ENCODE assay signal across 24 cellular contexts in genomic region chr1:1243807-1244191, GRCh38. TPM values are rescaled to one million over a fixed set of nuclear protein-coding genes. Genes with fewer than 3 reads are reported as not detected.
DNase-seq lines count a peak whose midpoint lies in the region; ATAC-seq, FAIRE-seq and TF ChIP-seq lines count a peak whose summit lies in the region.
"Had no signal": no experiment of that assay in that cellular context is flagged by ENCODE, and none has a peak within 500 bp of the region (broad histone marks: within the 10 kb centered on the region; RNA-seq: fewer than 3 reads in every experiment).

No MANE protein-coding gene starts in this region.

- H3K14ac ChIP-seq in H1 (ENCODE audit: insufficient read length): no peak overlapping the region

- peak; percentile 54 for DNase-seq in DMS 273 (lab: John Stamatoyannopoulos, UW; ENCODE audit: unreplicated experiment)
- DNase-seq in DMS 273 treated with DMSO at 0.1 percent for 48 hours (lab: John Stamatoyannopoulos, UW): no peak
- DNase-seq in H1 (ENCODE audit: low read depth in 1 of 2, low spot score in 2 of 2): no peak
- no peak for DNase-seq in psoas muscle
- no peak for DNase-seq in brain microvascular endothelial cell
- no peak for DNase-seq in COLO829 (ENCODE audit: low spot score)
- DNase-seq: activated CD4-positive, alpha-beta T cell treated with anti-CD3 and anti-CD28 coated beads, Interleukin-2, amount 50 U/mL, for 1 hour; activated CD8-positive, alpha-beta memory T cell treated with anti-CD3 and anti-CD28 coated beads, Interleukin-2, amount 50 U/mL, for 48 hours; activated gamma-delta T cell; cortex of kidney; EL; HCEC 1CT; head of caudate nucleus; immature natural killer cell; NCI-H187; SIG-M5; stimulated activated CD4-positive, alpha-beta T cell treated with anti-CD3 and anti-CD28 coated beads, Interleukin-12 subunit alpha, Interleukin-12 subunit beta, amount 100 ng/mL, for 4 hours; T-helper 17 cell; uterus; WERI-Rb-1 had no signal

- no peak overlapping the region for H3K9ac ChIP-seq in H1 (replicated peaks in 1 of 4; ENCODE audit: extremely low read depth in 1 of 4, low read depth in 3 of 4, low read length in 3 of 4)

- H2AK5ac ChIP-seq in H1 (ENCODE audit: low read depth, low read length): no peak overlapping the region

- in situ Hi-C loops in brain microvascular endothelial cell (cut with HindIII; ENCODE audit: low pct_ligation_motif_present, low sequenced_read_pairs): no loop called here

- H3K18ac ChIP-seq in H1 (ENCODE audit: extremely low read depth, low read length): no peak overlapping the region

- H3K36me3 ChIP-seq in H1 (ENCODE audit: control insufficient read depth in 2 of 4, insufficient read depth in 4 of 4, low read length in 3 of 4) (no peaks in the 10 kb centered on the region), psoas muscle (ENCODE audit: insufficient read depth in 1 of 2, low read depth in 1 of 2) (no peaks in the 10 kb centered on the region), brain microvascular endothelial cell (replicated peaks) (no peaks in the 10 kb centered on the region)
- H3K36me3 ChIP-seq: neutrophil, uterus, WERI-Rb-1 had no signal

- H3K23ac ChIP-seq in H1 (ENCODE audit: insufficient read length): no peak overlapping the region

- no peak overlapping the region for H2BK120ac ChIP-seq in H1 (replicated peaks; ENCODE audit: low read depth, low read length)

- H3K4me3 ChIP-seq in H1 (ENCODE audit: extremely low read depth in 1 of 4, insufficient read depth in 2 of 4, low read depth in 3 of 4, low read length in 4 of 4) (no peak overlapping the region), psoas muscle (peak overlapping the region; percentile 44), brain microvascular endothelial cell (ENCODE audit: low read depth, low read length) (no peak overlapping the region)
- H3K4me3 ChIP-seq: uterus had no signal

- no peak for ATAC-seq in psoas muscle
- ATAC-seq: T-helper 17 cell had no signal

- TF ChIP-seq RAD21 in H1 (IDR thresholded peaks at IDR 0.05 in 1 of 2, conservative IDR thresholded peaks at IDR 0.05 in 1 of 2; ENCODE audit: low read depth in 2 of 2, low read length in 2 of 2): no peak

- no peak for FAIRE-seq in H1 (lab: Jason Lieb, UNC)

- no peak overlapping the region for H3K4me2 ChIP-seq in H1 (ENCODE audit: insufficient read depth in 1 of 2, low read depth in 2 of 2, low read length in 2 of 2)

- CTCF ChIA-PET in H1 (lab: Charles Lee; ENCODE audit: partially characterized antibody): interaction anchor here (0.8 to 1.1 kb wide), 3 partner anchors 9 to 122 kb away, joined by 3 to 5 read pairs (median 3); no protein-coding TSS in a partner anchor

- no peak overlapping the region for H2BK5ac ChIP-seq in H1 (ENCODE audit: low read depth, low read length)

- peaks cover 0 to 10% (median 1%) of the 10 kb centered on the region in 4 experiments; a peak in 5 of 7 replicates for H3K4me1 ChIP-seq in H1 (replicated peaks in 1 of 4; ENCODE audit: control insufficient read depth in 3 of 4, insufficient read depth in 4 of 4, low read length in 3 of 4)
- no peaks in the 10 kb centered on the region for H3K4me1 ChIP-seq in psoas muscle

- H3K23me2 ChIP-seq in H1 (ENCODE audit: low read depth, low read length): no peaks in the 10 kb centered on the region; the same call in 1 of the 2 replicates

- 91% methylated on average over 17 of the region's 23 CpGs; no CpG with 5 or more reads in 1 of the 2 experiments for WGBS in H1 (ENCODE audit: extremely low coverage in 1 of 2, insufficient coverage in 1 of 2, insufficient read length in 1 of 2, insufficient replicate concordance in 2 of 2, low coverage in 1 of 2, low lambda C conversion rate in 2 of 2, missing lambda C conversion rate in 1 of 2), 2 experiments
- WGBS in psoas muscle, 3 donors: 47 to 55% (median 53%) methylated on average over 22 to 23 of the region's 23 CpGs

- H3K27me3 ChIP-seq in H1 (replicated peaks in 1 of 4; ENCODE audit: control insufficient read depth in 3 of 4, extremely low read depth in 1 of 4, insufficient read depth in 3 of 4, low read length in 3 of 4): peaks cover 2 to 19% (median 11%) of the 10 kb centered on the region in 4 experiments; a peak in 6 of 7 replicates
- peaks cover 0 to 33% (median 23%) of the 10 kb centered on the region in 3 donors for H3K27me3 ChIP-seq in psoas muscle (ENCODE audit: insufficient read depth in 3 of 3, low read length in 2 of 3)
- no peaks in the 10 kb centered on the region for H3K27me3 ChIP-seq in brain microvascular endothelial cell (replicated peaks)

- H3K79me2 ChIP-seq in H1 (ENCODE audit: control insufficient read depth in 1 of 2, insufficient read depth in 2 of 2, low read length in 2 of 2): no peaks in the 10 kb centered on the region; a peak in 1 of 4 replicates

- H3K56ac ChIP-seq in H1 (replicated peaks; ENCODE audit: insufficient read length, low read depth, low read length): no peak overlapping the region

- intact Hi-C loops in psoas muscle (cut with DNase I): no loop called here

- TF ChIP-seq CTCF in H1 (IDR thresholded peaks at IDR 0.05; ENCODE audit: control extremely low read depth in 1 of 3, insufficient read depth in 1 of 3, low read depth in 1 of 3, low read length in 3 of 3) (no peak), psoas muscle (IDR thresholded peaks at IDR 0.05) (no peak), brain microvascular endothelial cell (IDR thresholded peaks at IDR 0.05; ENCODE audit: low read depth, low read length, missing control alignments) (no peak)

- no peak overlapping the region for H2BK12ac ChIP-seq in H1 (ENCODE audit: low read depth, low read length)

- no peak overlapping the region for H2AFZ ChIP-seq in H1 (ENCODE audit: low read length)

- H4K20me1 ChIP-seq in H1 (replicated peaks in 1 of 2; ENCODE audit: control insufficient read depth in 1 of 2, insufficient read depth in 2 of 2, low read length in 2 of 2): peaks cover 4 to 9% of the 10 kb centered on the region in 2 experiments

- no peak overlapping the region for H2BK15ac ChIP-seq in H1 (ENCODE audit: low read length)

- no peaks in the 10 kb centered on the region for H3K9me3 ChIP-seq in H1 (ENCODE audit: insufficient read depth in 2 of 2, low read depth in 1 of 2, low read length in 1 of 2)
- no peaks in the 10 kb centered on the region for H3K9me3 ChIP-seq in psoas muscle
- H3K9me3 ChIP-seq: neutrophil, uterus had no signal

- no peaks in the 10 kb centered on the region for H3K79me1 ChIP-seq in H1 (ENCODE audit: low read depth, low read length)

- H4K8ac ChIP-seq in H1 (ENCODE audit: extremely low read depth, insufficient read depth, low read length): peak overlapping the region; percentile 25; the same call in 1 of the 2 replicates

- no peak overlapping the region for H4K91ac ChIP-seq in H1 (replicated peaks; ENCODE audit: insufficient read length, low read length)

- H4K5ac ChIP-seq in H1 (ENCODE audit: insufficient read length, low read depth, low read length): no peak overlapping the region

- POLR2A ChIA-PET in H1 (lab: Charles Lee; ENCODE audit: partially characterized antibody): interaction anchor here (0.8 kb wide), 1 partner anchor 212 kb away, joined by 3 read pairs; no protein-coding TSS in a partner anchor

- no peak overlapping the region for H3K27ac ChIP-seq in H1 (ENCODE audit: low read depth, low read length)
- H3K27ac ChIP-seq in psoas muscle: no peak overlapping the region
- no peak overlapping the region for H3K27ac ChIP-seq in brain microvascular endothelial cell
- H3K27ac ChIP-seq: 22Rv1, neutrophil, uterus, WERI-Rb-1 had no signal

- no peak overlapping the region for H2BK20ac ChIP-seq in H1 (ENCODE audit: low read length)

- no peak for TF ChIP-seq EP300 in H1 (IDR thresholded peaks at IDR 0.05; ENCODE audit: borderline replicate concordance in 1 of 2, low read depth in 2 of 2, low read length in 2 of 2)

- TF ChIP-seq POLR2A in H1 (IDR thresholded peaks at IDR 0.05; ENCODE audit: control extremely low read depth in 1 of 2, low read depth in 2 of 2, low read length in 2 of 2): no peak

- no peak overlapping the region for H3K4ac ChIP-seq in H1 (replicated peaks; ENCODE audit: insufficient read length, low read depth, low read length)

RNA-seq across cellular contexts. Expression of gene C1QTNF12, which starts 2.7 kb away (rescaled TPM):
- 3.7 and 4.9 TPM in 2 replicates for total RNA-seq in H1 (2021; fragmentation: NEBNext Ultra II Directional; extraction: Animal tissue kit (Norgen Biotek cat#: 25700))
- polyA plus RNA-seq in H1 (2011; rRNA removed) (2.1 and 4.8 TPM in 2 replicates), psoas muscle (under 1 TPM; 0.13 to 0.98 (median 0.36) TPM)
- polyA plus RNA-seq in H1 (2011; cell fraction: cytosol; rRNA removed): 1.6 TPM
- 19.7 TPM for polyA plus RNA-seq in H1 (2011; cell fraction: nucleus; rRNA removed)
- polyA plus RNA-seq in H1 (2012, experiment 1 of 2): 2.3 to 5.1 TPM (median 3.6 TPM) in 4 replicates
- polyA plus RNA-seq in H1 (2012, experiment 2 of 2): 2.6 TPM
- 3.7 TPM for polyA plus RNA-seq in H1 (2013, experiment 1 of 2)
- 3.6 TPM for polyA plus RNA-seq in H1 (2013, experiment 2 of 2)
- polyA minus RNA-seq in H1 (2011; rRNA and poly(A)+ RNA removed): not detected in 2 replicates
- 2.5 TPM for polyA minus RNA-seq in H1 (2011; cell fraction: cytosol; rRNA and poly(A)+ RNA removed)
- 3.3 TPM for polyA minus RNA-seq in H1 (2011; cell fraction: nucleus; rRNA and poly(A)+ RNA removed)
- 1 to 10 TPM in 2 of 4 donors, under 1 TPM in 2; 0.75 to 1.4 (median 1.0) TPM for total RNA-seq in psoas muscle
- total RNA-seq: liver had no signal
- polyA plus RNA-seq: immature natural killer cell had no signal

RNA-seq across cellular contexts. Expression of gene B3GALT6, which starts 11.8 kb away (rescaled TPM):
- 18.2 and 18.4 TPM in 2 replicates for total RNA-seq in H1 (2021; fragmentation: NEBNext Ultra II Directional; extraction: Animal tissue kit (Norgen Biotek cat#: 25700))
- polyA plus RNA-seq in H1 (2011; rRNA removed) (20.4 and 23.1 TPM in 2 replicates), psoas muscle (10 to 100 TPM in 2 of 3 donors, 1 to 10 TPM in 1; 7.7 to 30.3 (median 15.6) TPM)
- polyA plus RNA-seq in H1 (2011; cell fraction: cytosol; rRNA removed): 15.3 TPM
- polyA plus RNA-seq in H1 (2011; cell fraction: nucleus; rRNA removed): 17.2 TPM
- polyA plus RNA-seq in H1 (2012, experiment 1 of 2): 10.3 to 13.2 TPM (median 12.4 TPM) in 4 replicates
- polyA plus RNA-seq in H1 (2012, experiment 2 of 2): 14.7 TPM
- 14.0 TPM for polyA plus RNA-seq in H1 (2013, experiment 1 of 2)
- polyA plus RNA-seq in H1 (2013, experiment 2 of 2): 13.4 TPM
- polyA minus RNA-seq in H1 (2011; rRNA and poly(A)+ RNA removed): 3.6 and 5.1 TPM in 2 replicates
- polyA minus RNA-seq in H1 (2011; cell fraction: cytosol; rRNA and poly(A)+ RNA removed): 11.4 TPM
- 18.1 TPM for polyA minus RNA-seq in H1 (2011; cell fraction: nucleus; rRNA and poly(A)+ RNA removed)
- 10 to 100 TPM in 3 of 4 donors, 1 to 10 TPM in 1; 8.9 to 13.7 (median 11.1) TPM for total RNA-seq in psoas muscle

RNA-seq across cellular contexts. Expression of gene SDF4, which starts 12.0 kb away (rescaled TPM):
- total RNA-seq in H1 (2021; fragmentation: NEBNext Ultra II Directional; extraction: Animal tissue kit (Norgen Biotek cat#: 25700)): 72.2 and 75.6 TPM in 2 replicates
- 45.5 and 69.8 TPM in 2 replicates for polyA plus RNA-seq in H1 (2011; rRNA removed)
- polyA plus RNA-seq in H1 (2011; cell fraction: cytosol; rRNA removed): 62.5 TPM
- polyA plus RNA-seq in H1 (2011; cell fraction: nucleus; rRNA removed): 89.3 TPM
- polyA plus RNA-seq in H1 (2012, experiment 1 of 2): 63.1 to 79.8 TPM (median 77.9 TPM) in 4 replicates
- 55.0 TPM for polyA plus RNA-seq in H1 (2012, experiment 2 of 2)
- polyA plus RNA-seq in H1 (2013, experiment 1 of 2): 110 TPM
- polyA plus RNA-seq in H1 (2013, experiment 2 of 2): 117 TPM
- 13.2 and 16.8 TPM in 2 replicates for polyA minus RNA-seq in H1 (2011; rRNA and poly(A)+ RNA removed)
- polyA minus RNA-seq in H1 (2011; cell fraction: cytosol; rRNA and poly(A)+ RNA removed): 32.2 TPM
- 39.2 TPM for polyA minus RNA-seq in H1 (2011; cell fraction: nucleus; rRNA and poly(A)+ RNA removed)
- 100 to 1,000 TPM in 1 of 4 donors, 10 to 100 TPM in 3; 70.6 to 109 (median 82.5) TPM for total RNA-seq in psoas muscle
- polyA plus RNA-seq in psoas muscle: 100 to 1,000 TPM in 2 of 3 donors, 10 to 100 TPM in 1; 67.5 to 129 (median 108) TPM

RNA-seq across cellular contexts. Expression of gene TNFRSF4, which starts 29.8 kb away (rescaled TPM):
- total RNA-seq in H1 (2021; fragmentation: NEBNext Ultra II Directional; extraction: Animal tissue kit (Norgen Biotek cat#: 25700)): not detected in 2 replicates
- polyA plus RNA-seq in H1 (2011; rRNA removed) (0.06 TPM in 1 of 2 replicates, not detected in the other), psoas muscle (1 to 10 TPM; 1.7 to 3.8 (median 2.6) TPM)
- 0.14 TPM for polyA plus RNA-seq in H1 (2011; cell fraction: cytosol; rRNA removed)
- polyA plus RNA-seq in H1 (2011; cell fraction: nucleus; rRNA removed): 0.19 TPM
- not detected in 4 replicates for polyA plus RNA-seq in H1 (2012, experiment 1 of 2)
- polyA plus RNA-seq in H1 (2012, experiment 2 of 2): not detected
- not detected for polyA plus RNA-seq in H1 (2013, experiment 1 of 2)
- 0.07 TPM for polyA plus RNA-seq in H1 (2013, experiment 2 of 2)
- polyA minus RNA-seq in H1 (2011; rRNA and poly(A)+ RNA removed): not detected in 2 replicates
- polyA minus RNA-seq in H1 (2011; cell fraction: cytosol; rRNA and poly(A)+ RNA removed): not detected
- not detected for polyA minus RNA-seq in H1 (2011; cell fraction: nucleus; rRNA and poly(A)+ RNA removed)
- total RNA-seq in psoas muscle: 1 to 10 TPM; 1.4 to 4.6 (median 3.7) TPM
- total RNA-seq: renal cortical epithelial cell had no signal

RNA-seq across cellular contexts. Expression of gene UBE2J2, which starts 29.9 kb away (rescaled TPM):
- 67.2 and 67.9 TPM in 2 replicates for total RNA-seq in H1 (2021; fragmentation: NEBNext Ultra II Directional; extraction: Animal tissue kit (Norgen Biotek cat#: 25700))
- 33.6 and 47.3 TPM in 2 replicates for polyA plus RNA-seq in H1 (2011; rRNA removed)
- polyA plus RNA-seq in H1 (2011; cell fraction: cytosol; rRNA removed): 50.1 TPM
- 42.9 TPM for polyA plus RNA-seq in H1 (2011; cell fraction: nucleus; rRNA removed)
- 46.0 to 58.9 TPM (median 47.8 TPM) in 4 replicates for polyA plus RNA-seq in H1 (2012, experiment 1 of 2)
- 63.2 TPM for polyA plus RNA-seq in H1 (2012, experiment 2 of 2)
- 40.4 TPM for polyA plus RNA-seq in H1 (2013, experiment 1 of 2)
- 38.8 TPM for polyA plus RNA-seq in H1 (2013, experiment 2 of 2)
- 10.8 and 14.2 TPM in 2 replicates for polyA minus RNA-seq in H1 (2011; rRNA and poly(A)+ RNA removed)
- polyA minus RNA-seq in H1 (2011; cell fraction: cytosol; rRNA and poly(A)+ RNA removed): 26.9 TPM
- polyA minus RNA-seq in H1 (2011; cell fraction: nucleus; rRNA and poly(A)+ RNA removed): 40.3 TPM
- 10 to 100 TPM; 36.8 to 48.1 (median 42.4) TPM for total RNA-seq in psoas muscle
- 10 to 100 TPM; 44.9 to 80.9 (median 62.3) TPM for polyA plus RNA-seq in psoas muscle
